ENCODE assay signal across 8 cellular contexts in genomic region chr16:83899272-83899897, GRCh38. TPM values are rescaled to one million over a fixed set of nuclear protein-coding genes. Genes with fewer than 3 reads are reported as not detected.
DNase-seq lines count a peak whose midpoint lies in the region; ATAC-seq and TF ChIP-seq lines count a peak whose summit lies in the region.

No MANE protein-coding gene starts in this region.

- ATAC-seq in GM18511 (IDR thresholded peaks at IDR 0.05; ENCODE audit: unreplicated experiment) (peak; percentile 61), HG03025 (IDR thresholded peaks at IDR 0.05; ENCODE audit: low FRiP score, unreplicated experiment) (peak; percentile 52)

- peaks cover 4% of the 10 kb centered on the region for H3K4me1 ChIP-seq in A673 (ENCODE audit: insufficient read depth, low read length, poor library complexity, severe bottlenecking)
- H3K4me1 ChIP-seq in PC-9 (replicated peaks; ENCODE audit: insufficient read depth) = peaks cover 12% of the 10 kb centered on the region
- H3K4me1 ChIP-seq in vagina = peaks cover 36% of the 10 kb centered on the region

- H3K4me1 Mint-ChIP-seq in glutamatergic neuron (ENCODE audit: low read depth, unreplicated experiment) = peaks cover 24% of the 10 kb centered on the region

- DNase-seq in A673 (ENCODE audit: low spot score) = peak; percentile 24
- DNase-seq in PC-9 = peak; percentile 40 to 43
- peak; percentile 41 for DNase-seq in activated naive CD4-positive, alpha-beta T cell treated with anti-CD3 and anti-CD28 coated beads, Interleukin-2, amount 50 U/mL, for 16 hours
- peak; percentile 60 for DNase-seq in glutamatergic neuron
- peak in 8 of 10 donors; percentile 7 to 90 (median 42) for DNase-seq in posterior cingulate gyrus
- DNase-seq in vagina (ENCODE audit: extremely low spot score in 2 of 2) = no peak

- H3K4me3 ChIP-seq in A673 (ENCODE audit: low read depth, low read length, poor library complexity, severe bottlenecking) (peak overlapping the region; percentile 69), PC-9 (peak overlapping the region; percentile 83), vagina (peak overlapping the region; percentile 73 to 99)

- peaks cover 4% of the 10 kb centered on the region for H3K27me3 ChIP-seq in A673 (replicated peaks; ENCODE audit: insufficient read depth, low read depth, low read length, poor library complexity)
- H3K27me3 ChIP-seq in PC-9 (ENCODE audit: insufficient read depth, low read depth) = peaks cover 13% of the 10 kb centered on the region; the same call in 1 of the 2 replicates
- no peaks in the 10 kb centered on the region for H3K27me3 ChIP-seq in vagina

- no peak for TF ChIP-seq POLR2A in vagina (IDR thresholded peaks at IDR 0.05)

- peak overlapping the region; percentile 97 for H3K4me3 Mint-ChIP-seq in glutamatergic neuron (ENCODE audit: unreplicated experiment)

- no peaks in the 10 kb centered on the region for H3K9me2 ChIP-seq in PC-9 (ENCODE audit: insufficient read depth)

- CTCF ChIA-PET in A673 (lab: Charles Lee) (no interaction called here), PC-9 (lab: Charles Lee) (interaction anchor here (0.6 kb wide), 1 partner anchor 115 kb away, joined by 4 read pairs; no protein-coding TSS in a partner anchor)

- H3K36me3 ChIP-seq in A673 (ENCODE audit: insufficient read depth, low read length, poor library complexity, severe bottlenecking) (no peaks in the 10 kb centered on the region), PC-9 (ENCODE audit: low read depth) (no peaks in the 10 kb centered on the region), vagina (no peaks in the 10 kb centered on the region)

- peak overlapping the region; percentile 99 for H3K4me2 ChIP-seq in PC-9

- H3K79me2 ChIP-seq in PC-9 (ENCODE audit: low read depth) = no peaks in the 10 kb centered on the region

- H3K9me3 ChIP-seq in A673 (ENCODE audit: low read depth, low read length, poor library complexity, severe bottlenecking) = no peaks in the 10 kb centered on the region
- H3K9me3 ChIP-seq in PC-9 (ENCODE audit: insufficient read depth, low read depth) = no peaks in the 10 kb centered on the region
- no peaks in the 10 kb centered on the region for H3K9me3 ChIP-seq in vagina

- H3K27ac ChIP-seq in A673 (ENCODE audit: low read depth, low read length, poor library complexity, severe bottlenecking) (no peak overlapping the region), PC-9 (no peak overlapping the region), vagina (peak overlapping the region; percentile 80)

- H3F3A ChIP-seq in PC-9 (ENCODE audit: insufficient read depth, low read depth) = 0 out of 2 replicates have a peak, but pooled peaks cover 4% of the 10 kb centered on the region

- POLR2A ChIA-PET in A673 (lab: Charles Lee; ENCODE audit: low non-redundant PET) = no interaction called here
- POLR2A ChIA-PET in PC-9 (lab: Charles Lee; ENCODE audit: unreplicated experiment) = interaction anchor here (0.6 to 0.7 kb wide), 2 partner anchors 605 to 685 kb away, joined by 3 read pairs; partner anchors contain the start of gene MEAK7

- H4K20me1 ChIP-seq in PC-9 (ENCODE audit: insufficient read depth) = peaks cover 10% of the 10 kb centered on the region

- H3K27me3 Mint-ChIP-seq in glutamatergic neuron (ENCODE audit: unreplicated experiment) = peaks cover 9% of the 10 kb centered on the region

- peak overlapping the region; percentile 90 for H2AFZ ChIP-seq in PC-9

- H3K27ac Mint-ChIP-seq in glutamatergic neuron (ENCODE audit: unreplicated experiment) = peak overlapping the region; percentile 95

- intact Hi-C loops in A673 (cut with micrococcal nuclease; ENCODE audit: unreplicated experiment) = no loop called here
- intact Hi-C loops in PC-9 (cut with micrococcal nuclease; ENCODE audit: unreplicated experiment) = no loop called here
- intact Hi-C loops in posterior cingulate gyrus (cut with DNase I) = loop anchor here (5.0 kb wide), 2 partner anchors 72 to 92 kb away; partner anchors contain the start of gene HSBP1
- intact Hi-C loops in vagina (cut with DNase I) = loop anchor here (10.0 kb wide), 1 partner anchor 1635 kb away; no protein-coding TSS in a partner anchor

- TF ChIP-seq CTCF in A673 (conservative IDR thresholded peaks at IDR 0.05; ENCODE audit: low read depth, low read length) (no peak), PC-9 (conservative IDR thresholded peaks at IDR 0.05) (no peak), glutamatergic neuron (IDR thresholded peaks at IDR 0.05; ENCODE audit: partially characterized antibody, unreplicated experiment) (no peak), vagina (IDR thresholded peaks at IDR 0.05) (no peak)

- BruUV-seq in A673 (replicated peaks; lab: Mats Ljungman, UMichigan) = no TSS peak
- BruUV-seq in PC-9 (replicated peaks; lab: Mats Ljungman, UMichigan) = no TSS peak

- peaks cover 6% of the 10 kb centered on the region for H3K9me3 Mint-ChIP-seq in glutamatergic neuron (ENCODE audit: unreplicated experiment)

- H3K36me3 Mint-ChIP-seq in glutamatergic neuron (ENCODE audit: unreplicated experiment) = no peaks in the 10 kb centered on the region

RNA-seq across cellular contexts. Expression of gene MLYCD, which starts 0.5 kb away (rescaled TPM):
- 2.0 and 2.5 TPM in 2 replicates for total RNA-seq in A673 (2021)
- 4.7 and 5.5 TPM in 2 replicates for total RNA-seq in PC-9 (2021)
- 9.5 TPM for total RNA-seq in glutamatergic neuron (ENCODE audit: unreplicated experiment)
- 8.8 TPM for total RNA-seq in vagina

RNA-seq across cellular contexts. Expression of gene OSGIN1, which starts 53.7 kb away (rescaled TPM):
- total RNA-seq in A673 (2021) (1.2 and 2.4 TPM in 2 replicates), PC-9 (2021) (41.3 and 44.8 TPM in 2 replicates), glutamatergic neuron (ENCODE audit: unreplicated experiment) (not detected), vagina (6.4 TPM)

Comparison
In these comparisons a context has a peak if more than half of its experiments do, and no peak if none do; other contexts are left out.
1. DNase-seq: peak in A673 (single experiment), PC-9 (2 of 2), activated naive CD4-positive, alpha-beta T cell treated with anti-CD3 and anti-CD28 coated beads, Interleukin-2, amount 50 U/mL, for 16 hours (single experiment), glutamatergic neuron (single experiment) and posterior cingulate gyrus (8 of 10); none in vagina (0 of 2).
2. intact Hi-C loops: an anchor here in posterior cingulate gyrus (5.0 kb wide) and vagina (10.0 kb wide); none called in A673 and PC-9.
3. Peak in every context shown above with its lines, with median percentiles within 50 percentile points of each other: H3K4me3 ChIP-seq.